In genomic region chr7:8035647-8036518, GRCh38 we compare ENCODE assay signal across 9 cellular contexts.
DNase-seq lines count a peak whose midpoint lies in the region; ATAC-seq and TF ChIP-seq lines count a peak whose summit lies in the region.
"Had no signal": no experiment of that assay in that cellular context is flagged by ENCODE, and none has a peak within 500 bp of the region (broad histone marks: within the 10 kb centered on the region; RNA-seq: fewer than 3 reads in every experiment).

No MANE protein-coding gene starts in this region.

- 80 to 100% (median 98%) methylated on average over 1 to 2 of the region's 2 CpGs for WGBS in stomach, 5 donors

- no peak for TF ChIP-seq POLR2A in stomach (IDR thresholded peaks at IDR 0.05)

- H3K4me3 ChIP-seq in BE2C (ENCODE audit: low read depth, low read length) (no peak overlapping the region), stomach (no peak overlapping the region)
- H3K4me3 ChIP-seq: skin epidermis had no signal

- intact Hi-C loops in stomach (cut with DNase I; ENCODE audit: low total_unique reads): no loop called here

- in situ Hi-C loops in GM13977 (cut with MboI; ENCODE audit: low pct_unique_long_range_greater_than_20kb, low sequenced_read_pairs, unreplicated experiment): no loop called here

- TF ChIP-seq EP300 in stomach (IDR thresholded peaks at IDR 0.05): no peak

- H3K27ac ChIP-seq in stomach: no peak overlapping the region

- ATAC-seq in HG03442 (IDR thresholded peaks at IDR 0.05; ENCODE audit: unreplicated experiment): peak; percentile 50

- H3K27me3 ChIP-seq in BE2C (no peaks in the 10 kb centered on the region), stomach (no peaks in the 10 kb centered on the region)

- H3K4me1 ChIP-seq in BE2C: peaks cover 3% of the 10 kb centered on the region; the same call in 1 of the 2 replicates
- H3K4me1 ChIP-seq in stomach: no peaks in the 10 kb centered on the region

- H3K36me3 ChIP-seq in BE2C (peaks cover 20% of the 10 kb centered on the region), stomach (peaks cover 0 to 35% (median 7%) of the 10 kb centered on the region in 4 donors)

- peak; percentile 84 for TF ChIP-seq CTCF in BE2C (IDR thresholded peaks at IDR 0.05; ENCODE audit: low read depth, low read length)
- TF ChIP-seq CTCF in GM13977 (IDR thresholded peaks at IDR 0.05; ENCODE audit: extremely low read depth, insufficient read depth, missing control alignments): peak; percentile 35
- peak in 4 of 7 experiments; percentile 17 to 30 (median 22) for TF ChIP-seq CTCF in stomach (IDR thresholded peaks at IDR 0.05)

- H3K9me3 ChIP-seq in BE2C (no peaks in the 10 kb centered on the region; the same call in 1 of the 2 replicates), stomach (peaks cover 0 to 7% (median 0%) of the 10 kb centered on the region in 4 donors)

- DNase-seq in BE2C (peak; percentile 10), GM13977 (ENCODE audit: low spot score) (no peak), SK-N-DZ (ENCODE audit: low spot score) (peak; percentile 48), foreskin melanocyte (peak; percentile 11), stomach (no peak), activated gamma-delta T cell treated with Interleukin-2 at 50 U/mL for 16 hours (no peak), NCI-H345 (lab: John Stamatoyannopoulos, UW) (no peak)

Comparison
In these comparisons a context has a peak if more than half of its experiments do, and no peak if none do; other contexts are left out.
1. DNase-seq: peak in BE2C (single experiment), SK-N-DZ (single experiment) and foreskin melanocyte (single experiment); none in GM13977 (single experiment), stomach (single experiment), activated gamma-delta T cell treated with Interleukin-2 at 50 U/mL for 16 hours (single experiment) and NCI-H345 (single experiment).
2. CTCF ChIP-seq: peak in every context shown above with its lines; median percentile 84 in BE2C; 35 in GM13977; 22 in stomach.